9 cellular contexts compared by ENCODE assay signal in genomic region chr1:16396591-16396990, GRCh38. TPM values are rescaled to one million over a fixed set of nuclear protein-coding genes. Genes with fewer than 3 reads are reported as not detected.
DNase-seq lines count a peak whose midpoint lies in the region; ATAC-seq, FAIRE-seq and TF ChIP-seq lines count a peak whose summit lies in the region.
"Had no signal": no experiment of that assay in that cellular context is flagged by ENCODE, and none has a peak within 500 bp of the region (broad histone marks: within the 10 kb centered on the region; RNA-seq: fewer than 3 reads in every experiment).

No MANE protein-coding gene starts in this region.

- DNase-seq in GM12891 (ENCODE audit: insufficient read length, low spot score) (no peak), Panc1 (ENCODE audit: low read depth, low spot score) (no peak), endothelial cell (ENCODE audit: low spot score) (no peak), pulmonary artery endothelial cell (ENCODE audit: low read depth, low spot score) (peak; percentile 39), posterior vena cava (ENCODE audit: low spot score) (no peak)
- no peak for DNase-seq in activated effector memory CD4-positive, alpha-beta T cell treated with Interleukin-2 at 50 U/mL for 16 hours

- no peak overlapping the region for H3K4me3 ChIP-seq in Panc1 (ENCODE audit: low read depth in 2 of 2, low read length in 2 of 2)
- H3K4me3 ChIP-seq: cardiac muscle cell had no signal

- H3K4me3 Mint-ChIP-seq in endothelial cell (ENCODE audit: unreplicated experiment), result peak overlapping the region; percentile 42
- H3K4me3 Mint-ChIP-seq: T-helper 1 cell treated with Interleukin-12 subunit alpha and Interleukin-12 subunit beta and Interleukin-4 antibody, amounts not matched to agents 30 μg/mL and 1 μg/mL, for 36 hours had no signal

- TF ChIP-seq CTCF in Panc1 (IDR thresholded peaks at IDR 0.05) (no peak), endothelial cell (IDR thresholded peaks at IDR 0.05; ENCODE audit: unreplicated experiment) (no peak)

- no peak for FAIRE-seq in GM12891 (lab: Jason Lieb, UNC)

- no peaks in the 10 kb centered on the region for H3K36me3 ChIP-seq in Panc1 (ENCODE audit: control insufficient read depth, insufficient read depth, low read length)

- no peaks in the 10 kb centered on the region for H3K9me3 ChIP-seq in Panc1 (ENCODE audit: control insufficient read depth, insufficient read depth, low read depth, low read length)

- CTCF ChIA-PET in Panc1 (lab: Charles Lee), result no interaction called here

- H3K27ac ChIP-seq in Panc1 (ENCODE audit: low read length), result 0 out of 2 replicates have a peak overlapping the region, but pooled peaks have one; percentile 41
- H3K27ac ChIP-seq: cardiac muscle cell had no signal

- no peaks in the 10 kb centered on the region for H3K9me3 Mint-ChIP-seq in endothelial cell (ENCODE audit: unreplicated experiment)
- H3K9me3 Mint-ChIP-seq: T-helper 1 cell treated with Interleukin-12 subunit alpha and Interleukin-12 subunit beta and Interleukin-4 antibody, amounts not matched to agents 30 μg/mL and 1 μg/mL, for 36 hours had no signal

- ATAC-seq in Panc1 (peak; percentile 22; the same call in 1 of the 2 replicates), HG03039 (IDR thresholded peaks at IDR 0.05; ENCODE audit: unreplicated experiment) (no peak)

- POLR2A ChIA-PET in Panc1 (lab: Charles Lee), result no interaction called here

- TF ChIP-seq POLR2A in GM12891 (IDR thresholded peaks at IDR 0.05; ENCODE audit: low read depth, low read length), result 0 out of 2 replicates have a peak, but pooled peaks have one; percentile 21

- peaks cover 43% of the 10 kb centered on the region for H3K4me1 Mint-ChIP-seq in endothelial cell (ENCODE audit: unreplicated experiment)

- peaks cover 15% of the 10 kb centered on the region for H3K36me3 Mint-ChIP-seq in endothelial cell (ENCODE audit: low read depth, unreplicated experiment)

- H3K4me1 ChIP-seq in Panc1 (ENCODE audit: control insufficient read depth, insufficient read depth, low read length), result peaks cover 29% of the 10 kb centered on the region

- H3K27me3 Mint-ChIP-seq in endothelial cell (ENCODE audit: unreplicated experiment), result peaks cover 4% of the 10 kb centered on the region

- no peaks in the 10 kb centered on the region for H3K27me3 ChIP-seq in Panc1 (ENCODE audit: control insufficient read depth, insufficient read depth, low read length)
- H3K27me3 ChIP-seq: cardiac muscle cell had no signal

- no TSS peak for BruUV-seq in Panc1 (replicated peaks; lab: Mats Ljungman, UMichigan)

- in situ Hi-C loops in Panc1 (cut with HindIII; ENCODE audit: low pct_unique_long_range_greater_than_20kb, low sequenced_read_pairs), result no loop called here

- intact Hi-C loops in Panc1 (cut with micrococcal nuclease; ENCODE audit: unreplicated experiment) (no loop called here), posterior vena cava (cut with DNase I) (no loop called here)

- peak overlapping the region; percentile 30 for H3K27ac Mint-ChIP-seq in endothelial cell (ENCODE audit: unreplicated experiment)
- H3K27ac Mint-ChIP-seq: T-helper 1 cell treated with Interleukin-12 subunit alpha and Interleukin-12 subunit beta and Interleukin-4 antibody, amounts not matched to agents 30 μg/mL and 1 μg/mL, for 36 hours had no signal

TF ChIP-seq in GM12891, 5 proteins besides CTCF, POLR2A, EP300 and RAD21:
- TF ChIP-seq PAX5 (IDR thresholded peaks at IDR 0.05; ENCODE audit: insufficient read depth, low read length, severe bottlenecking) (no peak), SPI1 (IDR thresholded peaks at IDR 0.05; ENCODE audit: low read depth, low read length) (no peak), POLR2AphosphoS5 (IDR thresholded peaks at IDR 0.05; ENCODE audit: low read depth, low read length) (no peak), POU2F2 (IDR thresholded peaks at IDR 0.05; ENCODE audit: low read depth, low read length) (no peak), TAF1 (IDR thresholded peaks at IDR 0.05; ENCODE audit: low read depth, low read length) (no peak)

RNA-seq across cellular contexts. Expression of gene SZRD1, which starts 29.5 kb away (rescaled TPM):
- polyA plus RNA-seq in GM12891 (2012; ENCODE audit: low read depth, missing spikeins), result 102 TPM
- total RNA-seq in Panc1 (2021; ENCODE audit: unreplicated experiment), result 175 TPM
- polyA plus RNA-seq in Panc1 (2012; ENCODE audit: insufficient read length), result 176 TPM
- total RNA-seq in endothelial cell (ENCODE audit: unreplicated experiment), result 127 TPM
- 35.5 and 37.4 TPM in 2 replicates for total RNA-seq in pulmonary artery endothelial cell
- 100 to 1,000 TPM; 115 to 167 TPM for total RNA-seq in posterior vena cava

RNA-seq across cellular contexts. Expression of gene SPATA21, which starts 40.6 kb away (rescaled TPM):
- 0.09 TPM for polyA plus RNA-seq in GM12891 (2012; ENCODE audit: low read depth, missing spikeins)
- total RNA-seq in Panc1 (2021; ENCODE audit: unreplicated experiment), result not detected
- not detected for polyA plus RNA-seq in Panc1 (2012; ENCODE audit: insufficient read length)
- total RNA-seq in endothelial cell (ENCODE audit: unreplicated experiment), result not detected
- total RNA-seq in pulmonary artery endothelial cell, result not detected in 2 replicates
- not detected for total RNA-seq in posterior vena cava
- polyA plus RNA-seq: cardiac muscle cell had no signal

RNA-seq across cellular contexts. Expression of gene NECAP2, which starts 43.9 kb away (rescaled TPM):
- polyA plus RNA-seq in GM12891 (2012; ENCODE audit: low read depth, missing spikeins), result 64.9 TPM
- 56.8 TPM for total RNA-seq in Panc1 (2021; ENCODE audit: unreplicated experiment)
- polyA plus RNA-seq in Panc1 (2012; ENCODE audit: insufficient read length), result 73.4 TPM
- total RNA-seq in endothelial cell (ENCODE audit: unreplicated experiment), result 192 TPM
- 162 and 187 TPM in 2 replicates for total RNA-seq in pulmonary artery endothelial cell
- 10 to 100 TPM; 30.5 to 42.9 TPM for total RNA-seq in posterior vena cava

RNA-seq across cellular contexts. Expression of gene FBXO42, which starts 44.3 kb away (rescaled TPM):
- 12.0 TPM for polyA plus RNA-seq in GM12891 (2012; ENCODE audit: low read depth, missing spikeins)
- 25.7 TPM for total RNA-seq in Panc1 (2021; ENCODE audit: unreplicated experiment)
- polyA plus RNA-seq in Panc1 (2012; ENCODE audit: insufficient read length), result 14.2 TPM
- total RNA-seq in endothelial cell (ENCODE audit: unreplicated experiment), result 17.2 TPM
- 8.2 and 13.3 TPM in 2 replicates for total RNA-seq in pulmonary artery endothelial cell
- total RNA-seq in posterior vena cava, result 10 to 100 TPM; 17.8 to 20.8 TPM
